ENCODE assay signal across 21 cellular contexts in genomic region chr12:45439039-45439438, GRCh38.
DNase-seq lines count a peak whose midpoint lies in the region; ATAC-seq and TF ChIP-seq lines count a peak whose summit lies in the region.
"Had no signal": no experiment of that assay in that cellular context is flagged by ENCODE, and none has a peak within 500 bp of the region (broad histone marks: within the 10 kb centered on the region; RNA-seq: fewer than 3 reads in every experiment).

No MANE protein-coding gene starts in this region.

- no peaks in the 10 kb centered on the region for H3K79me2 ChIP-seq in HCT116 (ENCODE audit: insufficient read depth, low read length)
- H3K79me2 ChIP-seq in trophoblast cell (ENCODE audit: control insufficient read depth, insufficient read depth, low read length, poor library complexity) = no peaks in the 10 kb centered on the region

- no peak for TF ChIP-seq CTCF in HCT116 (IDR thresholded peaks at IDR 0.05 in 2 of 3, conservative IDR thresholded peaks at IDR 0.05 in 1 of 3; ENCODE audit: borderline replicate concordance in 1 of 3, insufficient read depth in 1 of 3, low read depth in 2 of 3, low read length in 2 of 3)

- H3K79me1 ChIP-seq in trophoblast cell (ENCODE audit: low read length) = no peaks in the 10 kb centered on the region

- H2AFZ ChIP-seq in HCT116 (ENCODE audit: low read depth, low read length, poor library complexity, severe bottlenecking) (no peak overlapping the region), trophoblast cell (ENCODE audit: insufficient read depth, low read length, poor library complexity) (no peak overlapping the region)

- CTCF ChIA-PET in HCT116 (lab: Charles Lee) = no interaction called here

- POLR2A ChIA-PET in HCT116 (lab: Charles Lee) = no interaction called here

- no peak overlapping the region for H2AK5ac ChIP-seq in trophoblast cell (ENCODE audit: low read length)

- no peak overlapping the region for H3K4ac ChIP-seq in trophoblast cell (ENCODE audit: low read depth, low read length)

- no TSS peak for BruUV-seq in HCT116 (replicated peaks; lab: Mats Ljungman, UMichigan)

- no peak overlapping the region for H3K18ac ChIP-seq in trophoblast cell (ENCODE audit: low read length)

- no peak overlapping the region for H4K91ac ChIP-seq in trophoblast cell (ENCODE audit: low read depth, low read length)

- H3K23ac ChIP-seq in trophoblast cell (ENCODE audit: low read length) = no peak overlapping the region

- H3K36me3 ChIP-seq in HCT116 (ENCODE audit: control insufficient read depth in 1 of 2, insufficient read depth in 2 of 2, low read length in 2 of 2) (no peaks in the 10 kb centered on the region), trophoblast cell (ENCODE audit: control insufficient read depth in 1 of 2, insufficient read depth in 2 of 2, low read length in 2 of 2) (no peaks in the 10 kb centered on the region)
- H3K36me3 ChIP-seq: right lobe of liver, WERI-Rb-1 had no signal

- peaks cover 0 to 10% of the 10 kb centered on the region in 2 experiments; a peak in 2 of 4 replicates for H3K4me1 ChIP-seq in HCT116 (ENCODE audit: control insufficient read depth in 1 of 2, insufficient read depth in 2 of 2, low read length in 2 of 2)
- no peaks in the 10 kb centered on the region for H3K4me1 ChIP-seq in trophoblast cell (ENCODE audit: control insufficient read depth in 1 of 2, insufficient read depth in 2 of 2, low read length in 2 of 2)
- H3K4me1 ChIP-seq: right lobe of liver had no signal

- H2BK12ac ChIP-seq in trophoblast cell (ENCODE audit: low read length) = no peak overlapping the region

- no peak overlapping the region for H3K4me3 ChIP-seq in HCT116 (replicated peaks in 1 of 2; ENCODE audit: low read depth in 1 of 2, low read length in 2 of 2)
- H3K4me3 ChIP-seq in trophoblast cell (ENCODE audit: low read depth, low read length) = no peak overlapping the region
- H3K4me3 ChIP-seq: heart left ventricle, right lobe of liver had no signal

- DNase-seq in CD1c-positive myeloid dendritic cell (ENCODE audit: extremely low spot score) = peak; percentile 76
- DNase-seq in HCT116 (ENCODE audit: low read depth, low spot score) = peak; percentile 8
- DNase-seq in RPMI7951 (ENCODE audit: low read depth) = peak; percentile 56
- DNase-seq in kidney tubule cell (ENCODE audit: low spot score) = peak; percentile 72
- no peak for DNase-seq in trophoblast cell
- DNase-seq in activated T-cell treated with anti-CD3 and anti-CD28 coated beads, Interleukin-2, amount 50 U/mL, for 1 hour = no peak
- DNase-seq in stimulated activated CD4-positive, alpha-beta T cell treated with anti-CD3 and anti-CD28 coated beads, Interleukin-4, amount 100 ng/mL, for 1 hour = no peak
- DNase-seq: activated T-cell treated with anti-CD3 and anti-CD28 coated beads, Interleukin-2, amount 50 U/mL, for 72 hours; CD8-positive, alpha-beta memory T cell; central memory CD4-positive, alpha-beta T cell; DND-41; H7; heart left ventricle; Karpas-422; NCI-H146; nucleus accumbens; right lobe of liver; T-cell; WERI-Rb-1 had no signal

- H4K12ac ChIP-seq in trophoblast cell (ENCODE audit: low read depth, low read length) = no peak overlapping the region

- TF ChIP-seq POLR2A in HCT116 (IDR thresholded peaks at IDR 0.05; ENCODE audit: borderline replicate concordance, extremely low read depth, insufficient read depth, insufficient read length) = no peak

- peak overlapping the region; percentile 29 for H3K4me2 ChIP-seq in HCT116 (ENCODE audit: low read length)
- no peak overlapping the region for H3K4me2 ChIP-seq in trophoblast cell (ENCODE audit: low read length)

- no peak overlapping the region for H4K8ac ChIP-seq in trophoblast cell (ENCODE audit: low read depth, low read length)

- H3K27ac ChIP-seq in HCT116 (ENCODE audit: low read depth, low read length) (no peak overlapping the region), trophoblast cell (ENCODE audit: low read depth, low read length) (no peak overlapping the region)
- H3K27ac ChIP-seq: heart left ventricle, right lobe of liver, WERI-Rb-1 had no signal

- no peak overlapping the region for H2BK5ac ChIP-seq in trophoblast cell (ENCODE audit: low read depth, low read length, poor library complexity)

- no peaks in the 10 kb centered on the region for H4K20me1 ChIP-seq in HCT116 (ENCODE audit: insufficient read depth)

- H2BK120ac ChIP-seq in trophoblast cell (ENCODE audit: insufficient read depth, low read length, poor library complexity) = no peak overlapping the region

- H3K9ac ChIP-seq in HCT116 (ENCODE audit: low read length) = no peak overlapping the region
- H3K9ac ChIP-seq in trophoblast cell (ENCODE audit: low read length) = no peak overlapping the region

- H3K14ac ChIP-seq in trophoblast cell (ENCODE audit: low read length) = no peak overlapping the region

- RAD21 ChIA-PET in HCT116 (lab: Charles Lee; ENCODE audit: low non-redundant PET in 1 of 2, low total read pairs in 2 of 2, uncharacterized antibody in 2 of 2, unreplicated experiment in 2 of 2) = no interaction called here

- no CpG with 5 or more reads among the region's 4 CpGs for WGBS in trophoblast cell (ENCODE audit: extremely low coverage, insufficient coverage, insufficient read length)

- no peaks in the 10 kb centered on the region for H3K9me2 ChIP-seq in HCT116 (ENCODE audit: insufficient read depth)

- no peak for TF ChIP-seq RAD21 in HCT116 (IDR thresholded peaks at IDR 0.05; ENCODE audit: low read depth)

- intact Hi-C loops in HCT116 (cut with micrococcal nuclease) = no loop called here

- H3K9me3 ChIP-seq in HCT116 (ENCODE audit: control insufficient read depth in 1 of 2, insufficient read depth in 1 of 2, low read depth in 1 of 2, low read length in 2 of 2) = no peaks in the 10 kb centered on the region
- no peaks in the 10 kb centered on the region for H3K9me3 ChIP-seq in trophoblast cell (ENCODE audit: insufficient read depth, low read depth, low read length)

- ATAC-seq in HCT116 = peak; percentile 46
- ATAC-seq in HG03565 (IDR thresholded peaks at IDR 0.05; ENCODE audit: unreplicated experiment) = no peak
- ATAC-seq: esophagus mucosa, heart left ventricle, T-cell had no signal

- H3K27me3 ChIP-seq in HCT116 (ENCODE audit: insufficient read depth, low read length) = no peaks in the 10 kb centered on the region
- no peaks in the 10 kb centered on the region for H3K27me3 ChIP-seq in trophoblast cell (ENCODE audit: insufficient read depth, low read length)
- H3K27me3 ChIP-seq: heart left ventricle, right lobe of liver had no signal

TF ChIP-seq in HCT116, 20 proteins besides CTCF, POLR2A, EP300 and RAD21:
- TF ChIP-seq EZH2 (IDR thresholded peaks at IDR 0.05) (no peak), REST (IDR thresholded peaks at IDR 0.05; ENCODE audit: low read depth) (no peak), SP1 (IDR thresholded peaks at IDR 0.05; ENCODE audit: low read depth) (no peak), MAX (IDR thresholded peaks at IDR 0.05) (no peak), ZNF274 (IDR thresholded peaks at IDR 0.05; ENCODE audit: low read depth, low read length) (no peak), SIN3A (IDR thresholded peaks at IDR 0.05; ENCODE audit: low read depth) (no peak), SRF (IDR thresholded peaks at IDR 0.05; ENCODE audit: low read depth) (no peak), ZBTB33 (IDR thresholded peaks at IDR 0.05; ENCODE audit: extremely low read depth, insufficient replicate concordance, low read length) (no peak)

Comparison
In these comparisons a context has a peak if more than half of its experiments do, and no peak if none do; other contexts are left out.
1. DNase-seq: peak in CD1c-positive myeloid dendritic cell (single experiment), HCT116 (single experiment), RPMI7951 (single experiment) and kidney tubule cell (single experiment); none in trophoblast cell (0 of 2), activated T-cell treated with anti-CD3 and anti-CD28 coated beads, Interleukin-2, amount 50 U/mL, for 1 hour (single experiment) and stimulated activated CD4-positive, alpha-beta T cell treated with anti-CD3 and anti-CD28 coated beads, Interleukin-4, amount 100 ng/mL, for 1 hour (single experiment).